Comparison of ENCODE assay signal across 10 cellular contexts in the genomic region with DNA sequence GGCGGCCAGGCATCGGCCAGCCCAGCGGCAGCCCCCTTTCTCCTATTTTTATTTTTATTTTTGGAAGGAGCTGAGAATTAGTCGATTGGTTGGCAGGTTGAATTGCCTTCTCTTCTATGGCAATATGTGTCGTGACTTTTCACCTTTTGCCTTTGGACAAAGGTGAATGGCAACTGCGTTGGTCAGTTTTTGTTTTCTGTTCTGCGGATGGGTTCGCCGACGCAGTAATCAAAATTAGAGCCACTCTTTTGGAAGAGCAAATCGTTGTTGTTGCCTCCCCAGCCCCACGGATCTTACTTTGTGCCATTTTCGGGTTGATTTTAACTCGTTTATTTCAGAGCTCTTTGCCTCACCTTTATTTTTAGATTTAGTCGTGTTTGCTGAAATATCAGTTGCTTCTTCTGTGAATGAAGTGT. TPM values are rescaled to one million over a fixed set of nuclear protein-coding genes. Genes with fewer than 3 reads are reported as not detected.
DNase-seq lines count a peak whose midpoint lies in the region; ATAC-seq and TF ChIP-seq lines count a peak whose summit lies in the region.
"Had no signal": no experiment of that assay in that cellular context is flagged by ENCODE, and none has a peak within 500 bp of the region (broad histone marks: within the 10 kb centered on the region; RNA-seq: fewer than 3 reads in every experiment).

No MANE protein-coding gene starts in this region.

- H3K4me2 ChIP-seq in parathyroid adenoma (ENCODE audit: low read length) = peak overlapping the region; percentile 50

- peaks cover 0 to 4% (median 4%) of the 10 kb centered on the region in 3 donors for H3K36me3 Mint-ChIP-seq in CD8-positive, alpha-beta memory T cell

- peaks cover 17% of the 10 kb centered on the region for H3K4me1 ChIP-seq in CD8-positive, alpha-beta memory T cell (ENCODE audit: insufficient read depth, low read length)
- H3K4me1 ChIP-seq in parathyroid adenoma = no peaks in the 10 kb centered on the region

- CTCF ChIA-PET in CD8-positive, alpha-beta memory T cell (lab: Charles Lee) = no interaction called here

- peak overlapping the region; percentile 21 to 70 (median 57) for H3K4me3 Mint-ChIP-seq in CD8-positive, alpha-beta memory T cell

- no peaks in the 10 kb centered on the region for H3K36me3 ChIP-seq in CD8-positive, alpha-beta memory T cell (ENCODE audit: insufficient read depth, low read length)
- H3K36me3 ChIP-seq in SK-N-MC (ENCODE audit: insufficient read depth, low read length) = no peaks in the 10 kb centered on the region
- no peaks in the 10 kb centered on the region for H3K36me3 ChIP-seq in parathyroid adenoma (ENCODE audit: control insufficient read depth, insufficient read depth, low read length)

- peaks cover 46 to 71% of the 10 kb centered on the region in 2 donors for H3K27me3 Mint-ChIP-seq in CD8-positive, alpha-beta memory T cell

- no peak overlapping the region for H3K4me3 ChIP-seq in CD8-positive, alpha-beta memory T cell (ENCODE audit: low read length)
- peak overlapping the region; percentile 85 for H3K4me3 ChIP-seq in SK-N-MC
- H3K4me3 ChIP-seq in fibroblast of pulmonary artery (replicated peaks; ENCODE audit: low read depth, low read length) = peak overlapping the region; percentile 57
- peak overlapping the region; percentile 6 for H3K4me3 ChIP-seq in parathyroid adenoma (ENCODE audit: low read depth, low read length)

- no peaks in the 10 kb centered on the region for H3K9me3 ChIP-seq in CD8-positive, alpha-beta memory T cell (ENCODE audit: low read length)
- H3K9me3 ChIP-seq in SK-N-MC (ENCODE audit: low read depth, low read length) (no peaks in the 10 kb centered on the region), parathyroid adenoma (ENCODE audit: control insufficient read depth, low read length) (no peaks in the 10 kb centered on the region)

- peaks cover 15 to 31% (median 31%) of the 10 kb centered on the region in 3 donors for H3K4me1 Mint-ChIP-seq in CD8-positive, alpha-beta memory T cell

- H3K9me3 Mint-ChIP-seq in CD8-positive, alpha-beta memory T cell = no peaks in the 10 kb centered on the region

- peaks cover 34% of the 10 kb centered on the region for H3K27me3 ChIP-seq in CD8-positive, alpha-beta memory T cell (ENCODE audit: insufficient read depth, low read length, poor library complexity, severe bottlenecking)
- no peaks in the 10 kb centered on the region for H3K27me3 ChIP-seq in parathyroid adenoma (ENCODE audit: control insufficient read depth, insufficient read depth, low read length)

- TF ChIP-seq CTCF in fibroblast of pulmonary artery (IDR thresholded peaks at IDR 0.05; ENCODE audit: low read length, missing control alignments) (no peak), parathyroid adenoma (IDR thresholded peaks at IDR 0.05) (no peak), GM13977 (IDR thresholded peaks at IDR 0.05; ENCODE audit: extremely low read depth, insufficient read depth, missing control alignments) (no peak)

- peak overlapping the region in 1 of 8 donors; percentile 15 for H3K27ac Mint-ChIP-seq in CD8-positive, alpha-beta memory T cell

- no peaks in the 10 kb centered on the region for H3K79me2 ChIP-seq in parathyroid adenoma

- DNase-seq in CD8-positive, alpha-beta memory T cell = no peak
- DNase-seq in SK-N-MC (ENCODE audit: low read depth, low spot score) = no peak
- DNase-seq in fibroblast of pulmonary artery (ENCODE audit: low read depth) = no peak
- DNase-seq in NCI-H446 treated with DMSO at 0.1 percent for 48 hours (lab: John Stamatoyannopoulos, UW) = no peak
- no peak for DNase-seq in GM13977 (ENCODE audit: low spot score)
- DNase-seq: NCI-H2029 had no signal

- ATAC-seq in GM19324 (IDR thresholded peaks at IDR 0.05; ENCODE audit: low FRiP score, unreplicated experiment) (no peak), GM18867 (IDR thresholded peaks at IDR 0.05; ENCODE audit: unreplicated experiment) (no peak)

- POLR2A ChIA-PET in CD8-positive, alpha-beta memory T cell (lab: Charles Lee) = no interaction called here

- H3K9ac ChIP-seq in SK-N-MC (ENCODE audit: insufficient read length) = peak overlapping the region; percentile 66
- H3K9ac ChIP-seq in parathyroid adenoma = no peak overlapping the region

- no peak overlapping the region for H3K27ac ChIP-seq in CD8-positive, alpha-beta memory T cell (ENCODE audit: low read depth, low read length)
- H3K27ac ChIP-seq in SK-N-MC (no peak overlapping the region), parathyroid adenoma (no peak overlapping the region)

- peak overlapping the region; percentile 34 for H2AFZ ChIP-seq in parathyroid adenoma

- in situ Hi-C loops in GM13977 (cut with MboI; ENCODE audit: low pct_unique_long_range_greater_than_20kb, low sequenced_read_pairs, unreplicated experiment) = no loop called here

RNA-seq across cellular contexts. Expression of a gene that starts 1.5 kb away (rescaled TPM):
- not detected for total RNA-seq in CD8-positive, alpha-beta memory T cell
- polyA plus RNA-seq in CD8-positive, alpha-beta memory T cell = not detected
- total RNA-seq: activated CD8-positive, alpha-beta memory T cell treated with anti-CD3 and anti-CD28 coated beads for 36 hours had no signal
